Comparison of ENCODE assay signal across 1 cellular context in genomic region chr18:31244737-31245432, GRCh38.
TF ChIP-seq lines count a peak whose summit lies in the region.

No MANE protein-coding gene starts in this region.

TF ChIP-seq in GM23338, 12 proteins besides CTCF, POLR2A, EP300 and RAD21 (continued from another document):
- no peak for TF ChIP-seq REST (IDR thresholded peaks at IDR 0.05; ENCODE audit: unreplicated experiment)
